Comparison of ENCODE assay signal across 21 cellular contexts in genomic region chr2:197251163-197251562, GRCh38. TPM values are rescaled to one million over a fixed set of nuclear protein-coding genes. Genes with fewer than 3 reads are reported as not detected.
DNase-seq lines count a peak whose midpoint lies in the region; ATAC-seq lines count a peak whose summit lies in the region.
"Had no signal": no experiment of that assay in that cellular context is flagged by ENCODE, and none has a peak within 500 bp of the region (broad histone marks: within the 10 kb centered on the region; RNA-seq: fewer than 3 reads in every experiment).

No MANE protein-coding gene starts in this region.

- H3K27ac Mint-ChIP-seq in activated T-cell treated with anti-CD3 and anti-CD28 coated beads, Interleukin-2, amount 50 U/mL, for 72 hours, result peak overlapping the region; percentile 71
- peak overlapping the region; percentile 77 for H3K27ac Mint-ChIP-seq in activated T-helper 17 cell treated with anti-CD3 and anti-CD28 coated beads, Interleukin-2, amount 50 U/mL, for 72 hours
- peak overlapping the region; percentile 82 for H3K27ac Mint-ChIP-seq in memory B cell
- peak overlapping the region; percentile 76 for H3K27ac Mint-ChIP-seq in stimulated activated memory B cell treated with anti-CD40 and anti-IgM and Interleukin-4, amounts not matched to agents 10 μg/mL and 1 μg/mL and 100 μg/mL, for 72 hours
- H3K27ac Mint-ChIP-seq: endodermal cell, nephron progenitor cell, type B pancreatic cell had no signal

- no peak for ATAC-seq in activated T-cell treated with anti-CD3 and anti-CD28 coated beads, Interleukin-2, amount 50 U/mL, for 72 hours (replicated peaks in 1 of 2)
- no peak for ATAC-seq in activated T-helper 17 cell treated with anti-CD3 and anti-CD28 coated beads, Interleukin-2, amount 50 U/mL, for 72 hours (replicated peaks)
- no peak for ATAC-seq in memory B cell (ENCODE audit: low read depth)
- no peak for ATAC-seq in stimulated activated memory B cell treated with anti-CD40 and anti-IgM and Interleukin-4, amounts not matched to agents 10 μg/mL and 1 μg/mL and 100 μg/mL, for 72 hours
- ATAC-seq: A549, left lung, right lobe of liver had no signal

- H3K4me1 Mint-ChIP-seq in activated T-cell treated with anti-CD3 and anti-CD28 coated beads, Interleukin-2, amount 50 U/mL, for 72 hours (ENCODE audit: low read depth), result peaks cover 82% of the 10 kb centered on the region
- H3K4me1 Mint-ChIP-seq in activated T-helper 17 cell treated with anti-CD3 and anti-CD28 coated beads, Interleukin-2, amount 50 U/mL, for 72 hours, result peaks cover 63% of the 10 kb centered on the region
- peaks cover 53% of the 10 kb centered on the region for H3K4me1 Mint-ChIP-seq in memory B cell
- H3K4me1 Mint-ChIP-seq in stimulated activated memory B cell treated with anti-CD40 and anti-IgM and Interleukin-4, amounts not matched to agents 10 μg/mL and 1 μg/mL and 100 μg/mL, for 72 hours, result peaks cover 78% of the 10 kb centered on the region

- peaks cover 4 to 9% of the 10 kb centered on the region in 2 donors for H3K36me3 Mint-ChIP-seq in activated T-cell treated with anti-CD3 and anti-CD28 coated beads, Interleukin-2, amount 50 U/mL, for 72 hours (ENCODE audit: insufficient read depth in 2 of 2)
- H3K36me3 Mint-ChIP-seq in activated T-helper 17 cell treated with anti-CD3 and anti-CD28 coated beads, Interleukin-2, amount 50 U/mL, for 72 hours (ENCODE audit: low read depth), result peaks cover 30% of the 10 kb centered on the region
- peaks cover 11% of the 10 kb centered on the region for H3K36me3 Mint-ChIP-seq in memory B cell
- H3K36me3 Mint-ChIP-seq in stimulated activated memory B cell treated with anti-CD40 and anti-IgM and Interleukin-4, amounts not matched to agents 10 μg/mL and 1 μg/mL and 100 μg/mL, for 72 hours, result peaks cover 19% of the 10 kb centered on the region
- H3K36me3 Mint-ChIP-seq: type B pancreatic cell had no signal

- H3K4me3 Mint-ChIP-seq in activated T-cell treated with anti-CD3 and anti-CD28 coated beads, Interleukin-2, amount 50 U/mL, for 72 hours, result peak overlapping the region in 1 of 2 donors; percentile 22
- peak overlapping the region; percentile 23 for H3K4me3 Mint-ChIP-seq in activated T-helper 17 cell treated with anti-CD3 and anti-CD28 coated beads, Interleukin-2, amount 50 U/mL, for 72 hours
- H3K4me3 Mint-ChIP-seq in memory B cell, result no peak overlapping the region
- no peak overlapping the region for H3K4me3 Mint-ChIP-seq in stimulated activated memory B cell treated with anti-CD40 and anti-IgM and Interleukin-4, amounts not matched to agents 10 μg/mL and 1 μg/mL and 100 μg/mL, for 72 hours
- H3K4me3 Mint-ChIP-seq: endodermal cell, nephron progenitor cell, type B pancreatic cell had no signal

- DNase-seq in activated T-cell treated with anti-CD3 and anti-CD28 coated beads, Interleukin-2, amount 50 U/mL, for 72 hours, result no peak
- no peak for DNase-seq in activated T-cell treated with anti-CD3 and anti-CD28 coated beads for 4 hours
- no peak for DNase-seq in memory B cell (ENCODE audit: low spot score in 2 of 2)
- DNase-seq in GDM1 (lab: John Stamatoyannopoulos, UW), result no peak
- no peak for DNase-seq in NCI-H2029 (lab: John Stamatoyannopoulos, UW)
- no peak for DNase-seq in RPMI8226
- DNase-seq: activated CD4-positive, alpha-beta T cell treated with anti-CD3 and anti-CD28 coated beads for 4 hours; amniotic stem cell; endodermal cell; left lung; NCI-H1694; NCI-H2171 treated with DMSO at 0.1 percent for 48 hours; NCI-H526 treated with DMSO at 0.1 percent for 48 hours; nephron progenitor cell; Peyer's patch; right lobe of liver; stimulated activated CD4-positive, alpha-beta T cell treated with anti-CD3 and anti-CD28 coated beads, Interleukin-15, amount 100 ng/mL, for 24 hours had no signal

- no peaks in the 10 kb centered on the region for H3K27me3 Mint-ChIP-seq in activated T-cell treated with anti-CD3 and anti-CD28 coated beads, Interleukin-2, amount 50 U/mL, for 72 hours (ENCODE audit: low read depth)
- no peaks in the 10 kb centered on the region for H3K27me3 Mint-ChIP-seq in activated T-helper 17 cell treated with anti-CD3 and anti-CD28 coated beads, Interleukin-2, amount 50 U/mL, for 72 hours
- no peaks in the 10 kb centered on the region for H3K27me3 Mint-ChIP-seq in memory B cell
- H3K27me3 Mint-ChIP-seq in stimulated activated memory B cell treated with anti-CD40 and anti-IgM and Interleukin-4, amounts not matched to agents 10 μg/mL and 1 μg/mL and 100 μg/mL, for 72 hours, result no peaks in the 10 kb centered on the region
- H3K27me3 Mint-ChIP-seq: type B pancreatic cell had no signal

- no peaks in the 10 kb centered on the region for H3K9me3 Mint-ChIP-seq in activated T-cell treated with anti-CD3 and anti-CD28 coated beads, Interleukin-2, amount 50 U/mL, for 72 hours
- H3K9me3 Mint-ChIP-seq in activated T-helper 17 cell treated with anti-CD3 and anti-CD28 coated beads, Interleukin-2, amount 50 U/mL, for 72 hours, result no peaks in the 10 kb centered on the region
- H3K9me3 Mint-ChIP-seq in memory B cell, result no peaks in the 10 kb centered on the region
- H3K9me3 Mint-ChIP-seq in stimulated activated memory B cell treated with anti-CD40 and anti-IgM and Interleukin-4, amounts not matched to agents 10 μg/mL and 1 μg/mL and 100 μg/mL, for 72 hours, result no peaks in the 10 kb centered on the region
- H3K9me3 Mint-ChIP-seq: endodermal cell, nephron progenitor cell had no signal

RNA-seq across cellular contexts. Expression of gene ANKRD44, which starts 59.4 kb away (rescaled TPM):
- total RNA-seq in activated T-cell treated with anti-CD3 and anti-CD28 coated beads, Interleukin-2, amount 50 U/mL, for 72 hours, result 100 to 1,000 TPM; 114 to 141 TPM
- 100 to 1,000 TPM; 131 to 154 TPM for total RNA-seq in activated T-helper 17 cell treated with anti-CD3 and anti-CD28 coated beads, Interleukin-2, amount 50 U/mL, for 72 hours
